In the genomic region with DNA sequence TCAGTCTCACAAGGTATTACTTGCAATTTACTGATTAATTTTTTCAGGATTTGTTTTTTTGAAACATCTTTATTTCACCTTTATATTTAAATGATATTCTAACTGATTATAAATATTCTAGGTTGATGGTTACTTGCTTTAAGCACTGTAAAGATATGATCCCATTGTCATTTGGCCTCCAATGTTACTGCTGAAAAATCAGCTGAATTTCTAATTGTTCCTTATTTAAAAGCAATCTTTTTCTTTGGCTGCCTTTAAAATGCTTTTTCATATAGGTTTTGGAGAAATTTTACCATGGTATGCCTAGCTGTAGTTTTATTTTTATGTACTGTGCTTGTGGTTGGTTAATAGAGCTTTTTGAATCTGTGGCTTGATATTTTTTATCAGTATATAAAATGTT, we compare ENCODE assay signal across 23 cellular contexts.
"Had no signal": no experiment of that assay in that cellular context is flagged by ENCODE, and none has a peak within 500 bp of the region (broad histone marks: within the 10 kb centered on the region; RNA-seq: fewer than 3 reads in every experiment).

No MANE protein-coding gene starts in this region.

- H3K9me3 ChIP-seq: MG63 had no signal

- H3K27me3 ChIP-seq: brain microvascular endothelial cell, cardiac muscle cell, MG63 had no signal

- H3K4me3 ChIP-seq: cardiac muscle cell, MG63, PC-9 had no signal

- H3K36me3 ChIP-seq: brain microvascular endothelial cell, cardiac muscle cell, MG63 had no signal

- H3K27ac ChIP-seq: brain microvascular endothelial cell, cardiac muscle cell, PC-9, VCaP had no signal

- DNase-seq: activated CD4-positive, alpha-beta memory T cell treated with anti-CD3 and anti-CD28 coated beads, Interleukin-2, amount 10 ng/mL, durations not matched to agents 7 days and 5 days; activated CD4-positive, alpha-beta T cell treated with anti-CD3 and anti-CD28 coated beads for 36 hours; activated CD4-positive, alpha-beta T cell treated with anti-CD3 and anti-CD28 coated beads, Interleukin-2, amount 50 U/mL, for 1 hour; activated gamma-delta T cell treated with Interleukin-2 at 50 U/mL for 16 hours; activated naive CD4-positive, alpha-beta T cell treated with anti-CD3 and anti-CD28 coated beads, Interleukin-2, amount 10 ng/mL, durations not matched to agents 7 days and 5 days; activated naive CD8-positive, alpha-beta T cell treated with anti-CD3 and anti-CD28 coated beads for 36 hours; activated T-cell treated with anti-CD3 and anti-CD28 coated beads, Interleukin-2, amount 50 U/mL, for 72 hours; brain microvascular endothelial cell; MG63; NCI-H1048; NCI-H1417 treated with DMSO at 0.1 percent for 48 hours; NCI-H1694; NCI-H2029 treated with DMSO at 0.1 percent for 48 hours; NCI-H2171; NCI-H2227 treated with DMSO at 0.1 percent for 48 hours; NCI-H446 treated with DMSO at 0.1 percent for 48 hours; NCI-H524 treated with DMSO at 0.1 percent for 48 hours; PC-9; SHP77 treated with DMSO at 0.1 percent for 48 hours; T-helper 2 cell; T1000 had no signal
